Comparison of ENCODE assay signal across 1 cellular context in genomic region chr2:39629646-39630045, GRCh38.
TF ChIP-seq lines count a peak whose summit lies in the region.

No MANE protein-coding gene starts in this region.

TF ChIP-seq in H1, 55 proteins besides CTCF, POLR2A, EP300 and RAD21:
- TF ChIP-seq SUZ12 (IDR thresholded peaks at IDR 0.05; ENCODE audit: low read length) (no peak), TEAD4 (IDR thresholded peaks at IDR 0.05; ENCODE audit: low read depth, low read length) (no peak), RFX5 (IDR thresholded peaks at IDR 0.05; ENCODE audit: borderline replicate concordance, low read depth, low read length) (no peak), NANOG (IDR thresholded peaks at IDR 0.05; ENCODE audit: insufficient read depth, low read depth, low read length, poor library complexity, severe bottlenecking) (no peak), RNF2 (IDR thresholded peaks at IDR 0.05; ENCODE audit: borderline replicate concordance, low read depth, low read length, missing control alignments, poor library complexity, severe bottlenecking) (no peak), USF2 (IDR thresholded peaks at IDR 0.05; ENCODE audit: low read length) (no peak), MAX (IDR thresholded peaks at IDR 0.05) (no peak), SRF (IDR thresholded peaks at IDR 0.05; ENCODE audit: low read depth, low read length) (no peak), MAFK (IDR thresholded peaks at IDR 0.05; ENCODE audit: low read depth, low read length) (no peak), TAF7 (optimal IDR thresholded peaks at IDR 0.05; ENCODE audit: borderline replicate concordance, low read depth, low read length) (no peak), POU5F1 (IDR thresholded peaks at IDR 0.05; ENCODE audit: low read depth, low read length) (no peak), CBX8 (IDR thresholded peaks at IDR 0.05; ENCODE audit: borderline replicate concordance, low read depth, low read length) (no peak), GABPA (IDR thresholded peaks at IDR 0.05; ENCODE audit: borderline replicate concordance, insufficient read depth, low read length) (no peak), E2F6 (IDR thresholded peaks at IDR 0.05) (no peak)
